ENCODE assay signal across 1 cellular context in the genomic region with DNA sequence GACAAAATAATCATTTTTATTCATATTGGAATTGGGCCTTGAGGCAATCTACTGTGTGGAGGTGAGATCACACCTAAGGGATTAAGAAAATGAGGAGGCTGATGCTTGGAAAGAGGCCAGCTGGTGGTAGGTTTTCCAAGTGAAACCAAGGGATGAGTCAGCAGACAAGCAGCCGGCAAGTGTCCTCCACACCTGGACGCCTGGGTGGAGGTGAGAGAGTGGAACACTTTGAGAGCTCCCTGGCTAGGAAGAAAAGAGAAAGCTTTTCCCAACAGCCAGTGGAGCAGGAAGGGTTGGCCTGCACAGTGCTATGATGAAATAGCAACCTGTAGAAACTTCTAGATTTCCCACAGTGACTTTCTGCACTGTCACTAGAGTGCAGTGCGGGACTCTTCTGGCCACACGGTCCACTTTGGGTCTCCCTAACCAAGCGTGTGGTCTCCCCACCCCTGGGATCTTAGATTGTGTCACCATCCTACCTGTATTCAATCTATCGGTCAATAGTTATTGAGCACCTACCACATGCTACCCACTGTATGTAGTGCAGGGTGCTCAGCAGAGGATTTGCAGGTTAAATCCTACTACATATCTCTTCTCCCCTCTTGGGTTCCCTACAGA.
A peak's percentile ranks its signal among the peaks of the same experiment; 100 is the strongest.
TF ChIP-seq lines count a peak whose summit lies in the region.

No MANE protein-coding gene starts in this region.

TF ChIP-seq in K562, 482 proteins besides CTCF, POLR2A, EP300 and RAD21 (continued from another document):
- TF ChIP-seq ATF3 (IDR thresholded peaks at IDR 0.05) (peak; percentile 46; the same call in 1 of the 2 replicates), ATF3 (CRISPR knock-in tag; conservative IDR thresholded peaks at IDR 0.05) (no peak), FOSL1 (tag; conservative IDR thresholded peaks at IDR 0.05) (0 out of 2 replicates have a peak, but pooled peaks have one; percentile 19)
